In genomic region chr2:95411239-95411638, GRCh38 we compare ENCODE assay signal across 7 cellular contexts. TPM values are rescaled to one million over a fixed set of nuclear protein-coding genes. Genes with fewer than 3 reads are reported as not detected.
A peak's percentile ranks its signal among the peaks of the same experiment; 100 is the strongest.
DNase-seq lines count a peak whose midpoint lies in the region; TF ChIP-seq lines count a peak whose summit lies in the region.
"Not testable (repeated sequence)": the region's sequence is repeated elsewhere in the genome, so short reads cannot be mapped to it uniquely, and the experiment has no call there.

No MANE protein-coding gene starts in this region.

- peaks cover 66% of the 10 kb centered on the region for H3K36me3 ChIP-seq in BLaER1
- not testable (repeated sequence) for H3K36me3 ChIP-seq in adrenal gland (replicated peaks in 1 of 2)

- not testable (repeated sequence) for H3K9ac ChIP-seq in BLaER1

- DNase-seq in HCEC 1CT (peak; percentile 46), NCI-H226 (peak; percentile 23), adrenal gland (peak in 4 of 7 donors; percentile 31 to 72 (median 40)), choroid plexus epithelial cell (ENCODE audit: low read depth) (peak; percentile 27), foreskin fibroblast (peak; percentile 59 to 70), myocyte (ENCODE audit: low read depth) (peak; percentile 66)

- not testable (repeated sequence) for TF ChIP-seq POLR2A in adrenal gland (IDR thresholded peaks at IDR 0.05)

- H4K20me1 ChIP-seq in BLaER1, result peaks cover 29% of the 10 kb centered on the region; the same call in 1 of the 2 replicates

- not testable (repeated sequence) for H3K4me3 ChIP-seq in BLaER1; adrenal gland; choroid plexus epithelial cell (ENCODE audit: low read depth, low read length); foreskin fibroblast (ENCODE audit: low read depth in 1 of 2, low read length in 2 of 2)

- not testable (repeated sequence) for TF ChIP-seq CTCF in adrenal gland (IDR thresholded peaks at IDR 0.05); choroid plexus epithelial cell (conservative IDR thresholded peaks at IDR 0.05; ENCODE audit: low read depth, low read length); foreskin fibroblast (IDR thresholded peaks at IDR 0.05; ENCODE audit: low read depth, low read length)

- intact Hi-C loops in adrenal gland (cut with DNase I), result loop anchor here in 1 of 2 donors (5.0 kb wide), 1 partner anchor 321 kb away; no protein-coding TSS in a partner anchor

- not testable (repeated sequence) for H3K9me3 ChIP-seq in BLaER1; adrenal gland (replicated peaks in 1 of 3)

- not testable (repeated sequence) for H3K27ac ChIP-seq in BLaER1
- peak overlapping the region in 1 of 5 donors; percentile 5 for H3K27ac ChIP-seq in adrenal gland

- WGBS in adrenal gland, 4 donors, result 64 to 75% (median 67%) methylated on average over 4 to 5 of the region's 5 CpGs

- H3K4me2 ChIP-seq in BLaER1, result peak overlapping the region; percentile 37

- H3K4me1 ChIP-seq in BLaER1, result peaks cover 10% of the 10 kb centered on the region
- not testable (repeated sequence) for H3K4me1 ChIP-seq in adrenal gland (replicated peaks in 1 of 2)

- H3K27me3 ChIP-seq in BLaER1, adrenal gland: not testable (repeated sequence)

RNA-seq across cellular contexts. Expression of gene FAHD2A, which starts 8.7 kb away (rescaled TPM):
- 10 to 100 TPM; 12.9 to 35.2 (median 27.8) TPM for total RNA-seq in adrenal gland
- 10 to 100 TPM; 22.6 to 28.6 (median 28.1) TPM for polyA plus RNA-seq in adrenal gland
- 35.1 and 37.6 TPM in 2 replicates for total RNA-seq in myocyte
- 38.9 TPM for polyA plus RNA-seq in myocyte (2012)
